Comparison of ENCODE assay signal across 24 cellular contexts in the genomic region with DNA sequence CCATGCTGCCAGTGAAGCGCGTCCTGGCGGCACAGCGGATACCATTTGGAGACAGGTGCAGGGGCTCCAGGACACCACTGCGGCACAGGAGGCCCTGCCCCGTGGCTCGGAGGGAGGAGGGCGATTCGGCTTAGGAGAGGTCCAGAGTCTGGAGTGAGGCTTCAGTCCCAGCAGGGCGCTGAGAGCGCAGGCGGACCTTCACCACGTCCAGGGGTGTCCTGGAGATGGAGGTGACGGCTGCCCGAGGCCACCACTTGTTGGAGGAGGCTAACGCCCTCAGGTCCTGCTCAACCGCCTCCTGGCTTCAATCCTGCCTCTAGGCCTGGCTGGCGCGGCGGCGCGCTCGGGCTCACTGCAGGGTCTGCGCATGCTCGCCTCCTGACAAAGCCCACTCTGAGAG. TPM values are rescaled to one million over a fixed set of nuclear protein-coding genes. Genes with fewer than 3 reads are reported as not detected.
"Had no signal": no experiment of that assay in that cellular context is flagged by ENCODE, and none has a peak within 500 bp of the region (broad histone marks: within the 10 kb centered on the region; RNA-seq: fewer than 3 reads in every experiment).

No MANE protein-coding gene starts in this region.

- H3K4me3 Mint-ChIP-seq: activated T-cell treated with anti-CD3 and anti-CD28 coated beads, Interleukin-2, amount 50 U/mL, for 24 hours; activated T-helper 17 cell treated with anti-CD3 and anti-CD28 coated beads, Interleukin-2, amount 50 U/mL, for 72 hours; naive thymus-derived CD4-positive, alpha-beta T cell; neural progenitor cell; stimulated activated effector memory CD8-positive, alpha-beta T cell treated with anti-CD3 and anti-CD28 coated beads, Interleukin-12 subunit alpha, Interleukin-12 subunit beta, amount 100 ng/mL, for 72 hours; T-helper 1 cell treated with Interleukin-12 subunit alpha and Interleukin-12 subunit beta and Interleukin-4 antibody, amounts not matched to agents 30 μg/mL and 1 μg/mL, for 36 hours; type B pancreatic cell; WTC11 had no signal

- DNase-seq: activated CD4-positive, alpha-beta T cell treated with anti-CD3 and anti-CD28 coated beads, Interleukin-2, amount 50 U/mL, for 4 hours; activated CD8-positive, alpha-beta memory T cell treated with anti-CD3 and anti-CD28 coated beads for 24 hours; activated CD8-positive, alpha-beta memory T cell treated with anti-CD3 and anti-CD28 coated beads, Interleukin-2, amount 50 U/mL, for 4 hours; activated T-cell treated with anti-CD3 and anti-CD28 coated beads, Interleukin-2, amount 50 U/mL, for 24 hours; brain microvascular endothelial cell; dermis blood vessel endothelial cell; effector CD8-positive, alpha-beta T cell; erythroblast; foreskin fibroblast; naive thymus-derived CD4-positive, alpha-beta T cell; stimulated activated CD4-positive, alpha-beta T cell treated with anti-CD3 and anti-CD28 coated beads, Interleukin-1b, Interleukin-23, amount 100 ng/mL, for 48 hours; stomach; T1000 had no signal

- H3K4me3 ChIP-seq: ascending aorta, heart right ventricle, lung, neural progenitor cell, prostate gland, stomach had no signal

- H3K36me3 ChIP-seq: ascending aorta, brain microvascular endothelial cell, heart right ventricle, neural progenitor cell, prostate gland, stomach had no signal

- H3K4me1 ChIP-seq: ascending aorta, heart right ventricle, neural progenitor cell, prostate gland had no signal

- H3K27ac ChIP-seq: ascending aorta, brain microvascular endothelial cell, heart right ventricle, neural progenitor cell, prostate gland, stomach had no signal

- H3K9me3 ChIP-seq: ascending aorta, heart right ventricle, prostate gland had no signal

- H3K27me3 ChIP-seq: ascending aorta, brain microvascular endothelial cell, neural progenitor cell, stomach had no signal

- ATAC-seq: activated T-helper 17 cell treated with anti-CD3 and anti-CD28 coated beads, Interleukin-2, amount 50 U/mL, for 72 hours; heart right ventricle; naive thymus-derived CD4-positive, alpha-beta T cell; stimulated activated effector memory CD8-positive, alpha-beta T cell treated with anti-CD3 and anti-CD28 coated beads, Interleukin-12 subunit alpha, Interleukin-12 subunit beta, amount 100 ng/mL, for 72 hours; WTC11 had no signal

- H3K4me1 Mint-ChIP-seq: activated T-helper 17 cell treated with anti-CD3 and anti-CD28 coated beads, Interleukin-2, amount 50 U/mL, for 72 hours; WTC11 had no signal

- H3K27ac Mint-ChIP-seq: activated naive CD4-positive, alpha-beta T cell treated with anti-CD3 and anti-CD28 coated beads, Interleukin-2, amount 50 U/mL, for 72 hours; activated T-cell treated with anti-CD3 and anti-CD28 coated beads, Interleukin-2, amount 50 U/mL, for 24 hours; activated T-helper 17 cell treated with anti-CD3 and anti-CD28 coated beads, Interleukin-2, amount 50 U/mL, for 72 hours; naive thymus-derived CD4-positive, alpha-beta T cell; neural progenitor cell; stimulated activated effector memory CD8-positive, alpha-beta T cell treated with anti-CD3 and anti-CD28 coated beads, Interleukin-12 subunit alpha, Interleukin-12 subunit beta, amount 100 ng/mL, for 72 hours; T-helper 1 cell treated with Interleukin-12 subunit alpha and Interleukin-12 subunit beta and Interleukin-4 antibody, amounts not matched to agents 30 μg/mL and 1 μg/mL, for 36 hours; type B pancreatic cell; WTC11 had no signal

- H3K9me3 Mint-ChIP-seq: activated naive CD4-positive, alpha-beta T cell treated with anti-CD3 and anti-CD28 coated beads, Interleukin-2, amount 50 U/mL, for 72 hours; activated T-cell treated with anti-CD3 and anti-CD28 coated beads, Interleukin-2, amount 50 U/mL, for 24 hours; activated T-helper 17 cell treated with anti-CD3 and anti-CD28 coated beads, Interleukin-2, amount 50 U/mL, for 72 hours; T-helper 1 cell treated with Interleukin-12 subunit alpha and Interleukin-12 subunit beta and Interleukin-4 antibody, amounts not matched to agents 30 μg/mL and 1 μg/mL, for 36 hours; type B pancreatic cell had no signal

- H3K27me3 Mint-ChIP-seq: activated T-cell treated with anti-CD3 and anti-CD28 coated beads, Interleukin-2, amount 50 U/mL, for 24 hours had no signal

- H3K36me3 Mint-ChIP-seq: neural progenitor cell, type B pancreatic cell had no signal

RNA-seq across cellular contexts. Expression of a gene that starts 45.7 kb away (rescaled TPM):
- total RNA-seq: ascending aorta had no signal
